In genomic region chr3:111577798-111578685, GRCh38 we compare ENCODE assay signal across 9 cellular contexts. TPM values are rescaled to one million over a fixed set of nuclear protein-coding genes. Genes with fewer than 3 reads are reported as not detected.
DNase-seq lines count a peak whose midpoint lies in the region; ATAC-seq and TF ChIP-seq lines count a peak whose summit lies in the region.
"Had no signal": no experiment of that assay in that cellular context is flagged by ENCODE, and none has a peak within 500 bp of the region (broad histone marks: within the 10 kb centered on the region; RNA-seq: fewer than 3 reads in every experiment).

No MANE protein-coding gene starts in this region.

- POLR2A ChIA-PET in Panc1 (lab: Charles Lee) = no interaction called here

- intact Hi-C loops in Panc1 (cut with micrococcal nuclease; ENCODE audit: unreplicated experiment) = loop anchor here (10.0 kb wide), 1 partner anchor 117 kb away; no protein-coding TSS in a partner anchor

- no peak overlapping the region for H3K27ac ChIP-seq in Panc1 (ENCODE audit: low read length)
- H3K27ac ChIP-seq: BLaER1 had no signal

- in situ Hi-C loops in Panc1 (cut with HindIII; ENCODE audit: low pct_unique_long_range_greater_than_20kb, low sequenced_read_pairs) = no loop called here

- no peaks in the 10 kb centered on the region for H3K9me3 ChIP-seq in Panc1 (ENCODE audit: control insufficient read depth, insufficient read depth, low read depth, low read length)

- H3K4me3 ChIP-seq in Panc1 (ENCODE audit: low read depth in 2 of 2, low read length in 2 of 2) = no peak overlapping the region
- H3K4me3 ChIP-seq: BLaER1 had no signal

- ATAC-seq in HG03469 (IDR thresholded peaks at IDR 0.05; ENCODE audit: unreplicated experiment) (peak; percentile 98), Panc1 (peak; percentile 77)

- no TSS peak for BruUV-seq in Panc1 (replicated peaks; lab: Mats Ljungman, UMichigan)

- CTCF ChIA-PET in Panc1 (lab: Charles Lee) = interaction anchor here (1.0 to 1.6 kb wide), 2 partner anchors 91 to 113 kb away, joined by 4 to 5 read pairs; no protein-coding TSS in a partner anchor

- no peaks in the 10 kb centered on the region for H3K36me3 ChIP-seq in Panc1 (ENCODE audit: control insufficient read depth, insufficient read depth, low read length)

- H3K4me1 ChIP-seq in Panc1 (ENCODE audit: control insufficient read depth, insufficient read depth, low read length) = no peaks in the 10 kb centered on the region

- no peaks in the 10 kb centered on the region for H3K27me3 ChIP-seq in Panc1 (ENCODE audit: control insufficient read depth, insufficient read depth, low read length)
- H3K27me3 ChIP-seq: BLaER1 had no signal

- TF ChIP-seq CTCF in GM20000 (IDR thresholded peaks at IDR 0.05; ENCODE audit: extremely low read depth, missing control alignments) (peak; percentile 44), Panc1 (IDR thresholded peaks at IDR 0.05) (peak; percentile 30; the same call in 1 of the 2 replicates)

- DNase-seq in NCI-H1417 (lab: John Stamatoyannopoulos, UW) (peak; percentile 5 to 58 (median 20)), NCI-H1417 treated with DMSO at 0.1 percent for 48 hours (lab: John Stamatoyannopoulos, UW) (no peak), GM20000 (ENCODE audit: low spot score) (peak; percentile 45), Panc1 (ENCODE audit: low read depth, low spot score) (no peak), epidermal melanocyte (ENCODE audit: insufficient read length, low spot score) (peak; percentile 44), pons (ENCODE audit: low spot score) (peak; percentile 48), anterior cingulate cortex (lab: John Stamatoyannopoulos, UW) (no peak)

RNA-seq across cellular contexts. Expression of gene ZBED2, which starts 17.1 kb away (rescaled TPM):
- 0.10 TPM for total RNA-seq in Panc1 (2021; ENCODE audit: unreplicated experiment)
- not detected for polyA plus RNA-seq in Panc1 (2012; ENCODE audit: insufficient read length)

RNA-seq across cellular contexts. Expression of gene CD96, which starts 36.0 kb away (rescaled TPM):
- not detected for total RNA-seq in Panc1 (2021; ENCODE audit: unreplicated experiment)
- polyA plus RNA-seq in Panc1 (2012; ENCODE audit: insufficient read length) = not detected

Comparison
In these comparisons a context has a peak if more than half of its experiments do, and no peak if none do; other contexts are left out.
1. DNase-seq: peak in NCI-H1417 (3 of 3), GM20000 (single experiment), epidermal melanocyte (single experiment) and pons (single experiment); none in NCI-H1417 treated with DMSO at 0.1 percent for 48 hours (single experiment), Panc1 (single experiment) and anterior cingulate cortex (0 of 58).